ENCODE assay signal across 14 cellular contexts in genomic region chr3:13600950-13601691, GRCh38. TPM values are rescaled to one million over a fixed set of nuclear protein-coding genes. Genes with fewer than 3 reads are reported as not detected.
A peak's percentile ranks its signal among the peaks of the same experiment; 100 is the strongest.
DNase-seq lines count a peak whose midpoint lies in the region; FAIRE-seq and TF ChIP-seq lines count a peak whose summit lies in the region.
"Had no signal": no experiment of that assay in that cellular context is flagged by ENCODE, and none has a peak within 500 bp of the region (broad histone marks: within the 10 kb centered on the region; RNA-seq: fewer than 3 reads in every experiment).

No MANE protein-coding gene starts in this region.

- in situ Hi-C loops in ACHN (cut with HindIII; ENCODE audit: low pct_ligation_motif_present, low pct_unique_long_range_greater_than_20kb, low sequenced_read_pairs): no loop called here

- peaks cover 14% of the 10 kb centered on the region for H3K4me1 ChIP-seq in mesodermal cell (ENCODE audit: control insufficient read depth, insufficient read depth, low read length, poor library complexity, severe bottlenecking)
- H3K4me1 ChIP-seq: lower lobe of right lung had no signal

- DNase-seq in ACHN (peak; percentile 19), LHCN-M2 (ENCODE audit: low read depth) (peak; percentile 18), bronchial epithelial cell (ENCODE audit: low read depth) (peak; percentile 99), DMS79 (lab: John Stamatoyannopoulos, UW) (no peak), NCI-H510A treated with DMSO at 0.1 percent for 48 hours (lab: John Stamatoyannopoulos, UW) (no peak), NCI-H69 (lab: John Stamatoyannopoulos, UW) (no peak)
- DNase-seq in activated naive CD4-positive, alpha-beta T cell (lab: John Stamatoyannopoulos, UW): no peak
- DNase-seq: activated CD4-positive, CD25-positive, alpha-beta regulatory T cell treated with anti-CD3 and anti-CD28 coated beads, Interleukin-2, amount 50 U/mL, for 72 hours; activated naive CD4-positive, alpha-beta T cell treated with anti-CD3 and anti-CD28 coated beads, Interleukin-2, amount 10 ng/mL, durations not matched to agents 7 days and 5 days; CD4-positive, CD25-positive, alpha-beta regulatory T cell; lower lobe of right lung had no signal

- no peak overlapping the region for H3K4me3 ChIP-seq in bronchial epithelial cell (ENCODE audit: low read depth, low read length)
- H3K4me3 ChIP-seq in mesodermal cell (ENCODE audit: extremely low read depth, insufficient read depth, low read length, poor library complexity, severe bottlenecking): no peak overlapping the region
- H3K4me3 ChIP-seq: lower lobe of right lung, skin epidermis had no signal

- H3K27me3 ChIP-seq in bronchial epithelial cell (ENCODE audit: control insufficient read depth, insufficient read depth, low read length): no peaks in the 10 kb centered on the region

- H3K36me3 ChIP-seq in bronchial epithelial cell (ENCODE audit: control insufficient read depth, insufficient read depth, low read length): no peaks in the 10 kb centered on the region
- H3K36me3 ChIP-seq in mesodermal cell (ENCODE audit: control insufficient read depth, insufficient read depth, low read length): no peaks in the 10 kb centered on the region
- H3K36me3 ChIP-seq: lower lobe of right lung had no signal

- FAIRE-seq in bronchial epithelial cell (lab: Jason Lieb, UNC): peak; percentile 97
- FAIRE-seq: GM12891 had no signal

- H3K27ac ChIP-seq in mesodermal cell (ENCODE audit: low read depth, low read length, severe bottlenecking): peak overlapping the region; percentile 47
- H3K27ac ChIP-seq: lower lobe of right lung had no signal

- H3K9me3 ChIP-seq in mesodermal cell (ENCODE audit: control insufficient read depth, low read length): no peaks in the 10 kb centered on the region
- H3K9me3 ChIP-seq: lower lobe of right lung had no signal

- WGBS in mesodermal cell (ENCODE audit: insufficient coverage in 2 of 2), 2 experiments: 94% methylated on average over 7 to 9 of the region's 9 CpGs

- TF ChIP-seq CTCF in bronchial epithelial cell (IDR thresholded peaks at IDR 0.05; ENCODE audit: insufficient read depth, low read length, severe bottlenecking): no peak

RNA-seq across cellular contexts. Expression of gene FBLN2, which starts 52.2 kb away (rescaled TPM):
- total RNA-seq in LHCN-M2 (2014; rRNA removed) (0.06 and 0.19 TPM in 2 replicates), bronchial epithelial cell (3.8 and 4.7 TPM in 2 replicates)
- polyA plus RNA-seq in LHCN-M2 (2012): 0.10 TPM
- polyA plus RNA-seq in mesodermal cell (2013, experiment 1 of 2): 172 TPM
- polyA plus RNA-seq in mesodermal cell (2013, experiment 2 of 2): 137 TPM
- total RNA-seq: CD4-positive, CD25-positive, alpha-beta regulatory T cell had no signal
- polyA plus RNA-seq: CD4-positive, CD25-positive, alpha-beta regulatory T cell had no signal

Comparison
In these comparisons a context has a peak if more than half of its experiments do, and no peak if none do; other contexts are left out.
1. DNase-seq: peak in ACHN (single experiment), LHCN-M2 (single experiment) and bronchial epithelial cell (single experiment); none in activated naive CD4-positive, alpha-beta T cell (0 of 4), DMS79 (single experiment), NCI-H510A treated with DMSO at 0.1 percent for 48 hours (single experiment) and NCI-H69 (single experiment).